ENCODE assay signal across 20 cellular contexts in the genomic region with DNA sequence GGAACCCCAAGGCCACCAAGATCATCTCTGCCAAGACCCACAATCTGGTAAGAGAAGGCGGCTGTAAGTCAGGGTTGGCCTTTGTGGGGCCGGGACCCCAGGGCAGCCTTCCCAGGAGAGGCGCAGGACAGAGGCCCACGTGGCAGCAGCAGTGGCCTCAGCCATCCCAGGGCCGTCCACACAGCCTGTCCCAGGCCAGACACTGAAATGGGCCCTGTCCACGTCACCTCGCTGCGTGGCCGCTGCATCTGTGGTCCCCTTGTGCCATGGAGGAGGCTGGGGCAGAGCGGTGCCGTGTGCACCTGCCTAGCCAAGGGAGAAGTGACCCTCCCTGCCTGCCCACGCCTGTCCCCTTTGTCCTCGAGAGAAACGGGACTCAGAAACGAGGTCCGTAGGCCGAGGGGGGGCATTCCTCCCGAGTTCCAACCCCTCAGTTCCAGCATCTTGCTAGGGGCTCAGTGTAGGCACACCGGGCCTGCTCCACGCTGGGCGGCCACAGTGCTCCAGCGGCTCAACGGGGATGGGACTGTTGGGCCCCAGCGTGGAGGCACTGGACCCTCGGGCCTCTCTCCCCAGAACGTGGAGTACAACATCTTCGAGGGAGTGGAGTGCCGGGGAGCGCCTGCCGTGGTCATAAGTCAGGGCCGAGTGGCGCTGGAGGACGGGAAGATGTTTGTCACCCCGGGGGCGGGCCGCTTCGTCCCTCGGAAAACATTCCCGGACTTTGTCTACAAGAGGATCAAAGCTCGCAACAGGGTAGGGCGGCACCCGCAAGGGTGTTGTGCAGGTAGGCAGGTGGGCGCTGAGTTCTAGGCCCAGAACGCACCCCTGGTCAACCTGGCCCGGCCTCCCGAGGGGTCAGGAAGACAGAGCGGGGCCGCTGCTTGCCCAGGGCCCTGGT.
"Had no signal": no experiment of that assay in that cellular context is flagged by ENCODE, and none has a peak within 500 bp of the region (broad histone marks: within the 10 kb centered on the region; RNA-seq: fewer than 3 reads in every experiment).

No MANE protein-coding gene starts in this region.

- H3K27ac Mint-ChIP-seq: naive B cell; nephron; stimulated activated naive B cell treated with anti-CD40 and anti-IgM and Interleukin-4, amounts not matched to agents 10 μg/mL and 1 μg/mL and 100 μg/mL, for 72 hours; stimulated activated naive CD8-positive, alpha-beta T cell treated with anti-CD3 and anti-CD28 coated beads, Interleukin-15, amount 100 ng/mL, for 72 hours had no signal

- H3K27ac ChIP-seq: coronary artery, heart left ventricle, neutrophil, testis, tibial nerve, upper lobe of right lung, vagina had no signal

- H3K27me3 ChIP-seq: heart left ventricle, neutrophil, testis, tibial nerve, upper lobe of right lung, vagina had no signal

- ATAC-seq: heart left ventricle; left lobe of liver; stimulated activated naive B cell treated with anti-CD40 and anti-IgM and Interleukin-4, amounts not matched to agents 10 μg/mL and 1 μg/mL and 100 μg/mL, for 72 hours; stimulated activated naive CD8-positive, alpha-beta T cell treated with anti-CD3 and anti-CD28 coated beads, Interleukin-15, amount 100 ng/mL, for 72 hours; upper lobe of right lung had no signal

- H3K36me3 Mint-ChIP-seq: naive B cell had no signal

- H3K4me1 ChIP-seq: heart left ventricle, testis, tibial nerve, upper lobe of right lung, vagina had no signal

- H3K36me3 ChIP-seq: tibial nerve, upper lobe of right lung, vagina had no signal

- H3K27me3 Mint-ChIP-seq: naive B cell; stimulated activated naive CD8-positive, alpha-beta T cell treated with anti-CD3 and anti-CD28 coated beads, Interleukin-15, amount 100 ng/mL, for 72 hours had no signal

- H3K4me3 ChIP-seq: coronary artery, heart left ventricle, lung, testis, tibial nerve, upper lobe of right lung, vagina had no signal

- DNase-seq: effector CD4-positive, alpha-beta T cell; foreskin melanocyte; hippocampal formation; kidney glomerular epithelial cell; mesendoderm; naive B cell; stimulated activated CD4-positive, alpha-beta T cell treated with anti-CD3 and anti-CD28 coated beads, Interleukin-2, amount 100 ng/mL, for 24 hours; stimulated activated CD4-positive, alpha-beta T cell treated with anti-CD3 and anti-CD28 coated beads, Interleukin-4, amount 100 ng/mL, for 4 hours; stimulated activated naive B cell treated with anti-CD40 and anti-IgM and Interleukin-4, amounts not matched to agents 10 μg/mL and 1 μg/mL and 100 μg/mL, for 72 hours; stimulated activated naive CD8-positive, alpha-beta T cell treated with anti-CD3 and anti-CD28 coated beads, Interleukin-15, amount 100 ng/mL, for 72 hours; testis; upper lobe of right lung had no signal

- H3K9me3 ChIP-seq: heart left ventricle, neutrophil, testis, tibial nerve, upper lobe of right lung, vagina had no signal

- H3K9me3 Mint-ChIP-seq: naive B cell; nephron; stimulated activated naive B cell treated with anti-CD40 and anti-IgM and Interleukin-4, amounts not matched to agents 10 μg/mL and 1 μg/mL and 100 μg/mL, for 72 hours; stimulated activated naive CD8-positive, alpha-beta T cell treated with anti-CD3 and anti-CD28 coated beads, Interleukin-15, amount 100 ng/mL, for 72 hours had no signal

- H3K4me1 Mint-ChIP-seq: naive B cell; nephron; stimulated activated naive B cell treated with anti-CD40 and anti-IgM and Interleukin-4, amounts not matched to agents 10 μg/mL and 1 μg/mL and 100 μg/mL, for 72 hours had no signal

- H3K4me3 Mint-ChIP-seq: nephron; stimulated activated naive B cell treated with anti-CD40 and anti-IgM and Interleukin-4, amounts not matched to agents 10 μg/mL and 1 μg/mL and 100 μg/mL, for 72 hours; stimulated activated naive CD8-positive, alpha-beta T cell treated with anti-CD3 and anti-CD28 coated beads, Interleukin-15, amount 100 ng/mL, for 72 hours had no signal
